In the genomic region with DNA sequence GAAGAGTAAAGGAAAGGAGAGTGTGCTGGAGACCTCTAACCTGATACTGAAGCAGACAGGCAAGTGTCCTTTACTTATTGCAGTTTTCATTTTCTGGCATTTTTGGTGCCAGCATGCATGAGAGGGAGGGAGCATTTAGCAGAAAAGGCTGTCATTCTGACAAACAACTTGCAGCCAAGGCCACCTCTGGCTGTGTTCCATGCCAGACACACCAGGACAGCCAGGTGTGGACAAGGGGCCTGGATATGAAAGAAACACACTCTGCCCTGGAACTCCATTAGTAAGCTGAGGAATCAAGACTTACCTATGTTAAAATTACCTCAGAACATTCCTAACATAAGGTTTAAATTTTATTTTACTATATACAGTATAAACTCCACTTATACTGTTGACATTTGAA, we compare ENCODE assay signal across 20 cellular contexts.
"Had no signal": no experiment of that assay in that cellular context is flagged by ENCODE, and none has a peak within 500 bp of the region (broad histone marks: within the 10 kb centered on the region; RNA-seq: fewer than 3 reads in every experiment).

No MANE protein-coding gene starts in this region.

- H3K36me3 ChIP-seq: colonic mucosa, esophagus squamous epithelium, gastrocnemius medialis, heart right ventricle, left lung, lower lobe of right lung had no signal

- H3K4me1 ChIP-seq: colonic mucosa, gastrocnemius medialis, left lung, lower lobe of right lung had no signal

- DNase-seq: colonic mucosa; cortex of kidney; effector CD8-positive, alpha-beta T cell; effector memory CD8-positive, alpha-beta T cell; erythroblast; esophagus squamous epithelium; foreskin fibroblast; foreskin melanocyte; gastrocnemius medialis; glutamatergic neuron; head of caudate nucleus; heart right ventricle; hippocampal formation; left cardiac atrium; left lung; left ventricle myocardium superior; lower lobe of right lung; mesenchymal stem cell; mucosa of descending colon had no signal

- H3K27ac ChIP-seq: colonic mucosa, epithelial cell of prostate, gastrocnemius medialis, heart right ventricle, left lung, lower lobe of right lung had no signal

- H3K27me3 ChIP-seq: colonic mucosa, esophagus squamous epithelium, left lung had no signal

- H3K9me3 ChIP-seq: colonic mucosa, esophagus squamous epithelium, gastrocnemius medialis, left lung, lower lobe of right lung, mucosa of descending colon had no signal

- H3K4me3 ChIP-seq: colonic mucosa, esophagus squamous epithelium, gastrocnemius medialis, heart right ventricle, left lung, lower lobe of right lung, mucosa of descending colon had no signal
